In the genomic region with DNA sequence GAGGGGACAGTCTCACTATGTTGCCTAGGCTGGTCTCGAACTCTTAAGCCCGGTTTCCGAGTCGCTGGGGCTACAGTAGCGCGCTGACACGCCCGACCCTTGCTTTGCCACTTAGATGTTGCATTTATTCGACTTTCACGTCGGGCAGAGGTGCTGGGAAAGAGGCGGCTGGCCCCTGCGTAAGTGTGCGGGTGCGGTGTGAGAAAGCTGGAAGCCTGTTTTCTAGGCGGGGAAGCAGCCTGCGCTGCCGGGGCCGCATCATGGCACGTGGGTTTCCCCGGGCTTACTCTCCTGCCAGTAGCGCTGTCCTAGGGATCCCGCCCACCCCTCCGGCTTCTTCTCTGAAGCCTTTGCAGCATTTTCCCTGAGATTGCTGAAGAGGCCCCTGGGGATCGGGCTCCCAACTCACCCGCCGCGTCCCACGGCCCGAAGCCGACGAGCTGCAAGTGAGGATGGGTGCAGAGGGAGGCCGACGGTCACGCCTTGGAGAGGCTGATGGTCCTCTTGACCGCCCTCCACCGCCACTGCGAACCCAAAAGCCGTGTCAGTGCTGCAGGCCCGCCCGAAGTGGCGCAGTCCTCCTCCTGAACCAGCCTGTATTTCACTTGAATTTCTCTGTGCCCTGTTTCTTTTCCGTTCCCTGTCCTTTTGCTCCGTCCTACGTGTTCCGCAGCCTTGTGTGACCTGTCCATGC, we compare ENCODE assay signal across 8 cellular contexts. TPM values are rescaled to one million over a fixed set of nuclear protein-coding genes. Genes with fewer than 3 reads are reported as not detected.
DNase-seq lines count a peak whose midpoint lies in the region; ATAC-seq, FAIRE-seq and TF ChIP-seq lines count a peak whose summit lies in the region.

No MANE protein-coding gene starts in this region.

- peak overlapping the region; percentile 26 for H3K27ac ChIP-seq in CD8-positive, alpha-beta memory T cell (ENCODE audit: low read depth, low read length)
- H3K27ac ChIP-seq in cingulate gyrus (ENCODE audit: low read depth, low read length) (peak overlapping the region; percentile 60), lung (ENCODE audit: low read depth in 1 of 2, low read length in 1 of 2) (peak overlapping the region; percentile 23 to 61)

- POLR2A ChIA-PET in CD8-positive, alpha-beta memory T cell (lab: Charles Lee) = interaction anchor here (0.6 to 2.7 kb wide), 4 partner anchors 10 to 45 kb away, joined by 3 to 18 read pairs (median 10); no protein-coding TSS in a partner anchor

- 0 to 2% methylated on average over 46 of the region's 46 CpGs for WGBS in lung, 2 donors

- CTCF ChIA-PET in CD8-positive, alpha-beta memory T cell (lab: Charles Lee) = interaction anchor here (1.8 to 2.5 kb wide), 3 partner anchors 10 to 32 kb away, joined by 5 to 19 read pairs (median 16); no protein-coding TSS in a partner anchor

- H3K4me1 Mint-ChIP-seq in CD8-positive, alpha-beta memory T cell = peaks cover 43 to 54% (median 45%) of the 10 kb centered on the region in 3 donors

- H3K9me3 Mint-ChIP-seq in CD8-positive, alpha-beta memory T cell = peaks cover 0 to 12% (median 8%) of the 10 kb centered on the region in 5 donors

- peak; percentile 61 to 76 (median 70) for DNase-seq in CD8-positive, alpha-beta memory T cell
- DNase-seq in T-helper 1 cell (peak in 4 of 5 donors; percentile 63 to 69 (median 66)), lung (ENCODE audit: low spot score) (no peak), GM19239 (ENCODE audit: insufficient read length, low spot score) (no peak), NCI-H82 treated with DMSO at 0.1 percent for 48 hours (lab: John Stamatoyannopoulos, UW; ENCODE audit: unreplicated experiment) (no peak)
- DNase-seq in stimulated activated naive CD8-positive, alpha-beta T cell treated with anti-CD3 and anti-CD28 coated beads, Interleukin-15, Interleukin-2, amounts not matched to agents 100 U/mL and 50 U/mL, for 24 hours = peak; percentile 78

- ATAC-seq in HG02678 (IDR thresholded peaks at IDR 0.05; ENCODE audit: unreplicated experiment) (peak; percentile 28), lung (ENCODE audit: insufficient read depth, low FRiP score) (peak; percentile 21)
- no peak for ATAC-seq in stimulated activated naive CD8-positive, alpha-beta T cell treated with anti-CD3 and anti-CD28 coated beads, Interleukin-15, Interleukin-2, amounts not matched to agents 100 U/mL and 50 U/mL, for 24 hours

- H3K27ac Mint-ChIP-seq in CD8-positive, alpha-beta memory T cell = peak overlapping the region; percentile 92 to 100 (median 98)

- peak overlapping the region; percentile 87 to 96 (median 93) for H3K4me3 Mint-ChIP-seq in CD8-positive, alpha-beta memory T cell

- FAIRE-seq in GM19239 (lab: Jason Lieb, UNC) = no peak

- H3K9me3 ChIP-seq in CD8-positive, alpha-beta memory T cell (ENCODE audit: low read length) = no peaks in the 10 kb centered on the region
- no peaks in the 10 kb centered on the region for H3K9me3 ChIP-seq in lung (ENCODE audit: control insufficient read depth in 2 of 2, insufficient read depth in 1 of 2, low read length in 1 of 2)

- no peaks in the 10 kb centered on the region for H3K36me3 ChIP-seq in CD8-positive, alpha-beta memory T cell (ENCODE audit: insufficient read depth, low read length)
- H3K36me3 ChIP-seq in lung (ENCODE audit: control insufficient read depth in 2 of 2, insufficient read depth in 2 of 2, low read length in 2 of 2) = no peaks in the 10 kb centered on the region

- peak overlapping the region; percentile 82 for H3K4me3 ChIP-seq in CD8-positive, alpha-beta memory T cell (ENCODE audit: low read length)
- H3K4me3 ChIP-seq in lung = peak overlapping the region; percentile 36

- peaks cover 0 to 25% (median 4%) of the 10 kb centered on the region in 3 donors for H3K36me3 Mint-ChIP-seq in CD8-positive, alpha-beta memory T cell

- H3K27me3 Mint-ChIP-seq in CD8-positive, alpha-beta memory T cell = peaks cover 4 to 22% of the 10 kb centered on the region in 2 donors

- H3K27me3 ChIP-seq in CD8-positive, alpha-beta memory T cell (ENCODE audit: insufficient read depth, low read length, poor library complexity, severe bottlenecking) = no peaks in the 10 kb centered on the region
- H3K27me3 ChIP-seq in lung (ENCODE audit: control insufficient read depth, insufficient read depth) = no peaks in the 10 kb centered on the region

- no peak for TF ChIP-seq CTCF in lung (IDR thresholded peaks at IDR 0.05; ENCODE audit: control extremely low read depth, extremely low read depth)

- peaks cover 38% of the 10 kb centered on the region for H3K4me1 ChIP-seq in CD8-positive, alpha-beta memory T cell (ENCODE audit: insufficient read depth, low read length)
- peaks cover 0 to 15% of the 10 kb centered on the region in 2 donors for H3K4me1 ChIP-seq in lung (ENCODE audit: control insufficient read depth in 2 of 2, insufficient read depth in 2 of 2, low read length in 2 of 2)

RNA-seq across cellular contexts. Expression of gene TRIM41, which starts 5.8 kb away (rescaled TPM):
- total RNA-seq in CD8-positive, alpha-beta memory T cell = 10 to 100 TPM; 35.2 to 42.7 TPM
- 2.2 TPM for polyA plus RNA-seq in CD8-positive, alpha-beta memory T cell
- 10 to 100 TPM; 13.1 to 38.6 TPM for total RNA-seq in lung
- 10 to 100 TPM; 20.3 to 24.1 TPM for polyA plus RNA-seq in lung

RNA-seq across cellular contexts. Expression of gene TRIM7, which starts 12.3 kb away (rescaled TPM):
- 1 to 10 TPM; 2.2 to 2.3 TPM for total RNA-seq in CD8-positive, alpha-beta memory T cell
- 0.74 TPM for polyA plus RNA-seq in CD8-positive, alpha-beta memory T cell
- 1 to 10 TPM in 1 of 2 donors, under 1 TPM in 1; 0.46 to 3.8 TPM for total RNA-seq in lung
- polyA plus RNA-seq in lung = 1 to 10 TPM; 1.2 to 3.6 TPM

RNA-seq across cellular contexts. Expression of gene RACK1, which starts 26.4 kb away (rescaled TPM):
- total RNA-seq in CD8-positive, alpha-beta memory T cell = 1,000 to 10,000 TPM; 2,341 to 2,398 TPM
- polyA plus RNA-seq in CD8-positive, alpha-beta memory T cell = 1,821 TPM
- 1,000 to 10,000 TPM; 1,254 to 2,994 TPM for total RNA-seq in lung
- 1,000 to 10,000 TPM; 1,850 to 2,028 TPM for polyA plus RNA-seq in lung

RNA-seq across cellular contexts. Expression of gene TRIM52, which starts 43.7 kb away (rescaled TPM):
- total RNA-seq in CD8-positive, alpha-beta memory T cell = 10 to 100 TPM; 14.1 to 17.1 TPM
- 46.3 TPM for polyA plus RNA-seq in CD8-positive, alpha-beta memory T cell
- 10 to 100 TPM; 16.1 to 19.3 TPM for total RNA-seq in lung
- 10 to 100 TPM in 1 of 2 donors, 1 to 10 TPM in 1; 6.5 to 11.6 TPM for polyA plus RNA-seq in lung

Comparison
In these comparisons a context has a peak if more than half of its experiments do, and no peak if none do; other contexts are left out.
1. DNase-seq: peak in CD8-positive, alpha-beta memory T cell (5 of 5), T-helper 1 cell (4 of 5) and stimulated activated naive CD8-positive, alpha-beta T cell treated with anti-CD3 and anti-CD28 coated beads, Interleukin-15, Interleukin-2, amounts not matched to agents 100 U/mL and 50 U/mL, for 24 hours (single experiment); none in lung (single experiment), GM19239 (single experiment) and NCI-H82 treated with DMSO at 0.1 percent for 48 hours (single experiment).
2. Peak in every context shown above with its lines, with median percentiles within 50 percentile points of each other: H3K27ac ChIP-seq.